Comparison of ENCODE assay signal across 10 cellular contexts in the genomic region with DNA sequence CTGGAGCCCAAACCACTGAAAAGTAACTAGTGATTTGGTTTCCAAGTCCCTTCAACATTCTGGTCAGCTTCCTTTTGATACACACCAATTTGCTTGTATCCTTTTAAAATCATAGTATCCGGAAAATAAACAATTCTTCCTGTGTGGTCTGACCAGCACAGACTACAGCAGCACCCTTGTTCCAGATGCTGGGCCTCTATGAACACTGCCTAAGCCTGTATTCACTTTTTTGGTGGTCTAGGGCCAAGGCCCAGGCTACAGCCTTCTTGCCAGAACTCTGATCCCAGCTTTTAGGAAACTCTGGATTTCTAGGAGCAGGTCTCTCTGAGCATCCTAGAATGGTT. TPM values are rescaled to one million over a fixed set of nuclear protein-coding genes. Genes with fewer than 3 reads are reported as not detected.
DNase-seq lines count a peak whose midpoint lies in the region; ATAC-seq and TF ChIP-seq lines count a peak whose summit lies in the region.
"Had no signal": no experiment of that assay in that cellular context is flagged by ENCODE, and none has a peak within 500 bp of the region (broad histone marks: within the 10 kb centered on the region; RNA-seq: fewer than 3 reads in every experiment).

No MANE protein-coding gene starts in this region.

- peaks cover 42% of the 10 kb centered on the region for H3K27me3 ChIP-seq in iPS-20b (ENCODE audit: insufficient read depth, low read length)
- H3K27me3 ChIP-seq in stomach: peaks cover 0 to 7% (median 0%) of the 10 kb centered on the region in 3 donors
- H3K27me3 ChIP-seq: BLaER1 had no signal

- no peaks in the 10 kb centered on the region for H3K9me3 ChIP-seq in iPS-20b (ENCODE audit: insufficient read depth, low read depth, low read length)
- no peaks in the 10 kb centered on the region for H3K9me3 ChIP-seq in stomach
- H3K9me3 ChIP-seq: mucosa of descending colon had no signal

- POLR2A ChIA-PET in activated CD4-positive, alpha-beta T cell treated with anti-CD3 and anti-CD28 coated beads for 36 hours (lab: Charles Lee): no interaction called here
- POLR2A ChIA-PET in WTC11 (lab: Charles Lee): interaction anchor here (0.9 to 1.0 kb wide), 2 partner anchors 79 to 115 kb away, joined by 3 to 4 read pairs; a partner anchor contains a TSS

- H3K4me1 ChIP-seq in iPS-20b (ENCODE audit: insufficient read depth, low read length): peaks cover 13% of the 10 kb centered on the region
- H3K4me1 ChIP-seq in stomach: peaks cover 3 to 49% (median 46%) of the 10 kb centered on the region in 4 donors
- H3K4me1 ChIP-seq: BLaER1 had no signal

- H3K36me3 ChIP-seq in iPS-20b (ENCODE audit: insufficient read depth, low read depth, low read length) (no peaks in the 10 kb centered on the region), stomach (no peaks in the 10 kb centered on the region)
- H3K36me3 ChIP-seq: BLaER1 had no signal

- peaks cover 54% of the 10 kb centered on the region for H3K27me3 Mint-ChIP-seq in activated CD4-positive, alpha-beta T cell treated with anti-CD3 and anti-CD28 coated beads for 36 hours
- peaks cover 46% of the 10 kb centered on the region for H3K27me3 Mint-ChIP-seq in WTC11 (ENCODE audit: low read depth)

- no peaks in the 10 kb centered on the region for H3K9me3 Mint-ChIP-seq in activated CD4-positive, alpha-beta T cell treated with anti-CD3 and anti-CD28 coated beads for 36 hours (ENCODE audit: low read depth)
- no peaks in the 10 kb centered on the region for H3K9me3 Mint-ChIP-seq in WTC11

- in situ Hi-C loops in ACHN (cut with HindIII; ENCODE audit: low pct_ligation_motif_present, low pct_unique_long_range_greater_than_20kb, low sequenced_read_pairs): no loop called here

- no peak for TF ChIP-seq EP300 in stomach (IDR thresholded peaks at IDR 0.05)

- TF ChIP-seq POLR2A in stomach (IDR thresholded peaks at IDR 0.05): no peak

- no peak for DNase-seq in activated CD4-positive, alpha-beta T cell treated with anti-CD3 and anti-CD28 coated beads for 36 hours
- DNase-seq in activated CD4-positive, alpha-beta T cell treated with anti-CD3 and anti-CD28 coated beads for 48 hours: no peak
- DNase-seq in WTC11 (ENCODE audit: low spot score) (no peak), stomach (no peak), ACHN (no peak)

- CTCF ChIA-PET in activated CD4-positive, alpha-beta T cell treated with anti-CD3 and anti-CD28 coated beads for 36 hours (lab: Charles Lee): interaction anchor here (1.4 kb wide), 1 partner anchor 115 kb away, joined by 3 read pairs; a partner anchor contains a TSS
- CTCF ChIA-PET in WTC11 (lab: Charles Lee): interaction anchor here (0.6 to 1.6 kb wide), 3 partner anchors 121 to 242 kb away, joined by 3 to 8 read pairs (median 3); a partner anchor contains a TSS

- intact Hi-C loops in activated CD4-positive, alpha-beta T cell treated with anti-CD3 and anti-CD28 coated beads for 36 hours (cut with DNase I, micrococcal nuclease): loop anchor here (2.0 to 10.0 kb wide), 2 partner anchors 115 to 161 kb away; a partner anchor contains a TSS
- intact Hi-C loops in stomach (cut with DNase I; ENCODE audit: low total_unique reads): no loop called here

- no peak overlapping the region for H3K27ac Mint-ChIP-seq in activated CD4-positive, alpha-beta T cell treated with anti-CD3 and anti-CD28 coated beads for 36 hours
- no peak overlapping the region for H3K27ac Mint-ChIP-seq in WTC11

- H3K9ac ChIP-seq in iPS-20b (ENCODE audit: low read depth, low read length): peak overlapping the region; percentile 50; the same call in 1 of the 2 replicates
- H3K9ac ChIP-seq: BLaER1 had no signal

- H3K27ac ChIP-seq in iPS-20b (ENCODE audit: low read length) (no peak overlapping the region), stomach (peak overlapping the region; percentile 84 to 96 (median 90))
- H3K27ac ChIP-seq: BLaER1 had no signal

- no peak for ATAC-seq in activated CD4-positive, alpha-beta T cell treated with anti-CD3 and anti-CD28 coated beads for 36 hours
- ATAC-seq in WTC11: no peak
- ATAC-seq in GM19455 (IDR thresholded peaks at IDR 0.05; ENCODE audit: unreplicated experiment): no peak
- ATAC-seq in GM18502 (IDR thresholded peaks at IDR 0.05; ENCODE audit: poor library complexity, unreplicated experiment): no peak

- peak overlapping the region; percentile 6 for H3K4me3 Mint-ChIP-seq in activated CD4-positive, alpha-beta T cell treated with anti-CD3 and anti-CD28 coated beads for 36 hours
- peak overlapping the region; percentile 53 for H3K4me3 Mint-ChIP-seq in WTC11

- TF ChIP-seq CTCF in WTC11 (IDR thresholded peaks at IDR 0.05) (no peak), stomach (IDR thresholded peaks at IDR 0.05) (no peak)

- H3K4me1 Mint-ChIP-seq in activated CD4-positive, alpha-beta T cell treated with anti-CD3 and anti-CD28 coated beads for 36 hours: peaks cover 4% of the 10 kb centered on the region
- peaks cover 30% of the 10 kb centered on the region for H3K4me1 Mint-ChIP-seq in WTC11

- WGBS in stomach, 5 donors: 20 to 36% (median 25%) methylated on average over 1 of the region's 1 CpG

- no peaks in the 10 kb centered on the region for H3K36me3 Mint-ChIP-seq in activated CD4-positive, alpha-beta T cell treated with anti-CD3 and anti-CD28 coated beads for 36 hours (ENCODE audit: low read depth)
- no peaks in the 10 kb centered on the region for H3K36me3 Mint-ChIP-seq in WTC11

- peak overlapping the region; percentile 82 for H3K4me3 ChIP-seq in iPS-20b (ENCODE audit: low read length)
- peak overlapping the region in 3 of 4 donors; percentile 74 to 82 (median 75) for H3K4me3 ChIP-seq in stomach
- H3K4me3 ChIP-seq: BLaER1 had no signal

TF ChIP-seq in WTC11, 78 proteins besides CTCF, POLR2A, EP300 and RAD21:
- TF ChIP-seq GABPB1 (CRISPR knock-in tag; IDR thresholded peaks at IDR 0.05) (no peak), GRHL2 (CRISPR knock-in tag; IDR thresholded peaks at IDR 0.05; ENCODE audit: insufficient replicate concordance, severe bottlenecking) (no peak)
- TF ChIP-seq, protein P1, sequence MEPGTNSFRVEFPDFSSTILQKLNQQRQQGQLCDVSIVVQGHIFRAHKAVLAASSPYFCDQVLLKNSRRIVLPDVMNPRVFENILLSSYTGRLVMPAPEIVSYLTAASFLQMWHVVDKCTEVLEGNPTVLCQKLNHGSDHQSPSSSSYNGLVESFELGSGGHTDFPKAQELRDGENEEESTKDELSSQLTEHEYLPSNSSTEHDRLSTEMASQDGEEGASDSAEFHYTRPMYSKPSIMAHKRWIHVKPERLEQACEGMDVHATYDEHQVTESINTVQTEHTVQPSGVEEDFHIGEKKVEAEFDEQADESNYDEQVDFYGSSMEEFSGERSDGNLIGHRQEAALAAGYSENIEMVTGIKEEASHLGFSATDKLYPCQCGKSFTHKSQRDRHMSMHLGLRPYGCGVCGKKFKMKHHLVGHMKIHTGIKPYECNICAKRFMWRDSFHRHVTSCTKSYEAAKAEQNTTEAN (CRISPR knock-in tag; IDR thresholded peaks at IDR 0.05): no peak

RNA-seq across cellular contexts. Expression of a gene that starts 0.8 kb away (rescaled TPM):
- under 1 TPM; 0.09 to 0.11 TPM for total RNA-seq in activated CD4-positive, alpha-beta T cell treated with anti-CD3 and anti-CD28 coated beads for 36 hours
- total RNA-seq in WTC11 (2021) (22.8 to 27.8 TPM (median 27.5 TPM) in 3 replicates), stomach (100 to 1,000 TPM in 1 of 5 donors, 10 to 100 TPM in 4; 39.7 to 113 (median 58.4) TPM)
- polyA plus RNA-seq in stomach: 10 to 100 TPM; 10.6 to 23.1 (median 20.0) TPM

Comparison
In these comparisons a context has a peak if more than half of its experiments do, and no peak if none do; other contexts are left out.
1. RNA of a gene that starts 0.8 kb away (total RNA-seq): 39.7 to 113 TPM in stomach and 22.8 to 27.8 TPM in WTC11; 0.09 to 0.11 TPM in activated CD4-positive, alpha-beta T cell treated with anti-CD3 and anti-CD28 coated beads for 36 hours; every median in the first group is over 10 times any median in the second.